In genomic region chr3:78820497-78820896, GRCh38 we compare ENCODE assay signal across 29 cellular contexts.
"Had no signal": no experiment of that assay in that cellular context is flagged by ENCODE, and none has a peak within 500 bp of the region (broad histone marks: within the 10 kb centered on the region; RNA-seq: fewer than 3 reads in every experiment).

No MANE protein-coding gene starts in this region.

- H3K9me3 ChIP-seq: body of pancreas, heart right ventricle, ovary, prostate gland, stomach, suprapubic skin, tibial artery, upper lobe of right lung had no signal

- H3K27ac Mint-ChIP-seq: activated naive CD4-positive, alpha-beta T cell treated with anti-CD3 and anti-CD28 coated beads, Interleukin-2, amount 50 U/mL, for 24 hours; activated naive CD8-positive, alpha-beta T cell treated with anti-CD3 and anti-CD28 coated beads, Interleukin-2, amount 50 U/mL, for 24 hours; activated T-helper 17 cell treated with anti-CD3 and anti-CD28 coated beads, Interleukin-2, amount 50 U/mL, for 72 hours; naive B cell; nephron progenitor cell; stimulated activated naive B cell treated with anti-CD40 and anti-IgM and Interleukin-4, amounts not matched to agents 10 μg/mL and 1 μg/mL and 100 μg/mL, for 72 hours; T-helper 17 cell had no signal

- H3K4me1 Mint-ChIP-seq: activated naive CD4-positive, alpha-beta T cell treated with anti-CD3 and anti-CD28 coated beads, Interleukin-2, amount 50 U/mL, for 24 hours; activated naive CD8-positive, alpha-beta T cell treated with anti-CD3 and anti-CD28 coated beads, Interleukin-2, amount 50 U/mL, for 24 hours; activated T-helper 17 cell treated with anti-CD3 and anti-CD28 coated beads, Interleukin-2, amount 50 U/mL, for 72 hours; naive B cell; nephron progenitor cell; stimulated activated naive B cell treated with anti-CD40 and anti-IgM and Interleukin-4, amounts not matched to agents 10 μg/mL and 1 μg/mL and 100 μg/mL, for 72 hours; T-helper 17 cell had no signal

- H3K36me3 Mint-ChIP-seq: activated naive CD4-positive, alpha-beta T cell treated with anti-CD3 and anti-CD28 coated beads, Interleukin-2, amount 50 U/mL, for 24 hours; naive B cell; stimulated activated naive B cell treated with anti-CD40 and anti-IgM and Interleukin-4, amounts not matched to agents 10 μg/mL and 1 μg/mL and 100 μg/mL, for 72 hours had no signal

- H3K9me3 Mint-ChIP-seq: activated naive CD4-positive, alpha-beta T cell treated with anti-CD3 and anti-CD28 coated beads, Interleukin-2, amount 50 U/mL, for 24 hours had no signal

- H3K27me3 Mint-ChIP-seq: activated naive CD4-positive, alpha-beta T cell treated with anti-CD3 and anti-CD28 coated beads, Interleukin-2, amount 50 U/mL, for 24 hours; activated naive CD8-positive, alpha-beta T cell treated with anti-CD3 and anti-CD28 coated beads, Interleukin-2, amount 50 U/mL, for 24 hours; activated T-helper 17 cell treated with anti-CD3 and anti-CD28 coated beads, Interleukin-2, amount 50 U/mL, for 72 hours; naive B cell; stimulated activated naive B cell treated with anti-CD40 and anti-IgM and Interleukin-4, amounts not matched to agents 10 μg/mL and 1 μg/mL and 100 μg/mL, for 72 hours; T-helper 17 cell had no signal

- FAIRE-seq: endothelial cell of umbilical vein had no signal

- H3K27ac ChIP-seq: body of pancreas, foreskin keratinocyte, left lung, ovary, prostate gland, stomach, suprapubic skin, tibial artery, upper lobe of right lung, WERI-Rb-1 had no signal

- H3K4me3 ChIP-seq: body of pancreas, heart right ventricle, left lung, ovary, prostate gland, stomach, suprapubic skin, tibial artery, upper lobe of right lung had no signal

- H3K4me3 Mint-ChIP-seq: activated naive CD4-positive, alpha-beta T cell treated with anti-CD3 and anti-CD28 coated beads, Interleukin-2, amount 50 U/mL, for 24 hours; activated naive CD8-positive, alpha-beta T cell treated with anti-CD3 and anti-CD28 coated beads, Interleukin-2, amount 50 U/mL, for 24 hours; activated T-cell treated with anti-CD3 and anti-CD28 coated beads, Interleukin-2, amount 50 U/mL, for 4 hours; activated T-helper 17 cell treated with anti-CD3 and anti-CD28 coated beads, Interleukin-2, amount 50 U/mL, for 72 hours; naive B cell; nephron progenitor cell; stimulated activated naive B cell treated with anti-CD40 and anti-IgM and Interleukin-4, amounts not matched to agents 10 μg/mL and 1 μg/mL and 100 μg/mL, for 72 hours; T-helper 17 cell had no signal

- H3K4me1 ChIP-seq: body of pancreas, prostate gland, stomach, upper lobe of right lung had no signal

- H3K27me3 ChIP-seq: body of pancreas, foreskin keratinocyte, heart right ventricle, left lung, ovary, stomach, suprapubic skin, tibial artery, upper lobe of right lung had no signal

- H3K36me3 ChIP-seq: heart right ventricle, left lung, ovary, prostate gland, stomach, suprapubic skin, tibial artery, upper lobe of right lung, WERI-Rb-1 had no signal

- DNase-seq: activated CD4-positive, alpha-beta T cell treated with anti-CD3 and anti-CD28 coated beads for 48 hours; activated CD4-positive, alpha-beta T cell treated with anti-CD3 and anti-CD28 coated beads, Interleukin-2, amount 50 U/mL, for 48 hours; activated CD8-positive, alpha-beta memory T cell treated with anti-CD3 and anti-CD28 coated beads, Interleukin-2, amount 50 U/mL, for 4 hours; activated naive CD8-positive, alpha-beta T cell treated with anti-CD3 and anti-CD28 coated beads, Interleukin-2, amount 50 U/mL, for 24 hours; activated T-cell treated with anti-CD3 and anti-CD28 coated beads, Interleukin-2, amount 50 U/mL, for 4 hours; body of pancreas; cerebellar nuclear complex; cortex of kidney; foreskin keratinocyte; heart right ventricle; left lung; naive B cell; nephron progenitor cell; ovary; retina; stimulated activated CD4-positive, alpha-beta T cell treated with anti-CD3 and anti-CD28 coated beads, Interleukin-15, amount 100 ng/mL, for 24 hours; stimulated activated CD4-positive, alpha-beta T cell treated with anti-CD3 and anti-CD28 coated beads, Interleukin-2, amount 100 ng/mL, for 24 hours; stimulated activated naive B cell treated with anti-CD40 and anti-IgM and Interleukin-4, amounts not matched to agents 10 μg/mL and 1 μg/mL and 100 μg/mL, for 72 hours; stomach; T-helper 17 cell; T1000; tibial artery; upper lobe of right lung; WERI-Rb-1 had no signal
